In genomic region chr7:11261470-11261869, GRCh38 we compare ENCODE assay signal across 12 cellular contexts.
DNase-seq lines count a peak whose midpoint lies in the region; ATAC-seq and TF ChIP-seq lines count a peak whose summit lies in the region.
"Had no signal": no experiment of that assay in that cellular context is flagged by ENCODE, and none has a peak within 500 bp of the region (broad histone marks: within the 10 kb centered on the region; RNA-seq: fewer than 3 reads in every experiment).

No MANE protein-coding gene starts in this region.

- POLR2A ChIA-PET in Caco-2 (lab: Charles Lee), result no interaction called here

- no peaks in the 10 kb centered on the region for H3K9me3 Mint-ChIP-seq in Caco-2 (ENCODE audit: unreplicated experiment)
- H3K9me3 Mint-ChIP-seq: stimulated activated naive CD8-positive, alpha-beta T cell treated with anti-CD3 and anti-CD28 coated beads, Interleukin-15, amount 100 ng/mL, for 72 hours had no signal

- H3K4me3 ChIP-seq in retinal pigment epithelial cell (ENCODE audit: low read length) (no peak overlapping the region), MG63 (no peak overlapping the region), Caco-2 (ENCODE audit: low read depth, low read length) (no peak overlapping the region)
- H3K4me3 ChIP-seq: GM12878, heart right ventricle, lower lobe of right lung had no signal

- H3K27me3 ChIP-seq in MG63 (no peaks in the 10 kb centered on the region), Caco-2 (replicated peaks; ENCODE audit: control insufficient read depth, insufficient read depth, low read length) (no peaks in the 10 kb centered on the region)
- H3K27me3 ChIP-seq: heart right ventricle had no signal

- H3K4me1 ChIP-seq in Caco-2, result no peaks in the 10 kb centered on the region
- H3K4me1 ChIP-seq: heart right ventricle, lower lobe of right lung had no signal

- H3K36me3 Mint-ChIP-seq in Caco-2 (ENCODE audit: insufficient read depth, unreplicated experiment), result no peaks in the 10 kb centered on the region

- H3K36me3 ChIP-seq in MG63, result no peaks in the 10 kb centered on the region
- no peaks in the 10 kb centered on the region for H3K36me3 ChIP-seq in Caco-2 (ENCODE audit: control insufficient read depth, insufficient read depth, low read length)
- H3K36me3 ChIP-seq: heart right ventricle, lower lobe of right lung, WERI-Rb-1 had no signal

- no peak for ATAC-seq in GM21576 (IDR thresholded peaks at IDR 0.05; ENCODE audit: unreplicated experiment)
- ATAC-seq: GM12878; heart right ventricle; lower lobe of right lung; stimulated activated naive CD8-positive, alpha-beta T cell treated with anti-CD3 and anti-CD28 coated beads, Interleukin-15, amount 100 ng/mL, for 72 hours had no signal

- TF ChIP-seq CTCF in VCaP (conservative IDR thresholded peaks at IDR 0.05) (no peak), retinal pigment epithelial cell (conservative IDR thresholded peaks at IDR 0.05; ENCODE audit: low read depth, low read length) (no peak), Caco-2 (IDR thresholded peaks at IDR 0.05; ENCODE audit: insufficient read depth in 1 of 2, low read depth in 1 of 2, low read length in 1 of 2, severe bottlenecking in 1 of 2, unreplicated experiment in 1 of 2) (no peak)

- CTCF ChIA-PET in Caco-2 (lab: Charles Lee), result no interaction called here

- H3K27ac ChIP-seq in VCaP, result peak overlapping the region; percentile 49
- H3K27ac ChIP-seq: heart right ventricle, lower lobe of right lung, WERI-Rb-1 had no signal

- H3K27me3 Mint-ChIP-seq in Caco-2 (ENCODE audit: insufficient read depth, unreplicated experiment), result peaks cover 9% of the 10 kb centered on the region

- H3K27ac Mint-ChIP-seq in Caco-2 (ENCODE audit: unreplicated experiment), result no peak overlapping the region
- H3K27ac Mint-ChIP-seq: stimulated activated naive CD8-positive, alpha-beta T cell treated with anti-CD3 and anti-CD28 coated beads, Interleukin-15, amount 100 ng/mL, for 72 hours had no signal

- no peak overlapping the region for H3K4me3 Mint-ChIP-seq in Caco-2 (ENCODE audit: unreplicated experiment)
- H3K4me3 Mint-ChIP-seq: stimulated activated naive CD8-positive, alpha-beta T cell treated with anti-CD3 and anti-CD28 coated beads, Interleukin-15, amount 100 ng/mL, for 72 hours had no signal

- H3K9me3 ChIP-seq in MG63 (no peaks in the 10 kb centered on the region), Caco-2 (peaks cover 4% of the 10 kb centered on the region; the same call in 1 of the 2 replicates)
- H3K9me3 ChIP-seq: heart right ventricle, lower lobe of right lung had no signal

- DNase-seq in HS-27A (ENCODE audit: low read depth) (peak; percentile 14), NCI-H2107 treated with DMSO at 0.1 percent for 48 hours (lab: John Stamatoyannopoulos, UW; ENCODE audit: unreplicated experiment) (peak; percentile 76), retinal pigment epithelial cell (ENCODE audit: low read depth) (peak; percentile 62), MG63 (no peak), Caco-2 (no peak)
- DNase-seq: heart right ventricle; lower lobe of right lung; stimulated activated naive CD8-positive, alpha-beta T cell treated with anti-CD3 and anti-CD28 coated beads, Interleukin-15, amount 100 ng/mL, for 72 hours; WERI-Rb-1 had no signal

- H3K4me1 Mint-ChIP-seq in Caco-2 (ENCODE audit: low read depth, unreplicated experiment), result no peaks in the 10 kb centered on the region
- H3K4me1 Mint-ChIP-seq: stimulated activated naive CD8-positive, alpha-beta T cell treated with anti-CD3 and anti-CD28 coated beads, Interleukin-15, amount 100 ng/mL, for 72 hours had no signal

- no TSS peak for BruUV-seq in Caco-2 (replicated peaks; lab: Mats Ljungman, UMichigan)

- intact Hi-C loops in Caco-2 (cut with micrococcal nuclease; ENCODE audit: unreplicated experiment), result no loop called here

Comparison
In these comparisons a context has a peak if more than half of its experiments do, and no peak if none do; other contexts are left out.
1. DNase-seq: peak in HS-27A (single experiment), NCI-H2107 treated with DMSO at 0.1 percent for 48 hours (single experiment) and retinal pigment epithelial cell (single experiment); none in MG63 (single experiment) and Caco-2 (0 of 2).